ENCODE assay signal across 14 cellular contexts in the genomic region with DNA sequence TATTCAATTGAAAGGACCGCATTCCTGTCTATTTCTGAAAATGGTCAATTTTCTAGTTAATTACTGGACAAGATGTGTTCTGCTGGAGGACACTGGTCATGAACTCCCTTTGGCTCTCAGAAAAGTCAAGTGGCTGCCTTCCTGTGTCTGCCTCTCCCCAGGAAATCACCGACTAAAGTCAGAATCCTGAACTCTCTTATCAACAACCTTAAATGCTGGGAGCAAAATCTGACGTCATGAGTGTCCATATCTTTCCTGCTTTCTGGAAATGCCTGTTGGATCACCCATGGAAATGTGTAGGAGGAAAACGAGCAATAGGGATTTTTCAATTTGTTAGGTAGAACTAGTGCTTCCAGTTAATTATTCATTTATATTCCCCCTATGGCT. TPM values are rescaled to one million over a fixed set of nuclear protein-coding genes. Genes with fewer than 3 reads are reported as not detected.
DNase-seq lines count a peak whose midpoint lies in the region; ATAC-seq and TF ChIP-seq lines count a peak whose summit lies in the region.
"Had no signal": no experiment of that assay in that cellular context is flagged by ENCODE, and none has a peak within 500 bp of the region (broad histone marks: within the 10 kb centered on the region; RNA-seq: fewer than 3 reads in every experiment).

No MANE protein-coding gene starts in this region.

- no peak overlapping the region for H4K5ac ChIP-seq in H9 (ENCODE audit: insufficient read length, low read depth, low read length)

- no peaks in the 10 kb centered on the region; the same call in 1 of the 2 replicates for H3K79me2 ChIP-seq in H9 (ENCODE audit: insufficient read depth, low read length)

- no peak overlapping the region for H3K4me3 ChIP-seq in mesenchymal stem cell (ENCODE audit: insufficient read depth in 1 of 2, low read depth in 1 of 2, low read length in 2 of 2)
- H3K4me3 ChIP-seq: GM23248 had no signal

- H4K8ac ChIP-seq in mesenchymal stem cell (ENCODE audit: low read length) = no peak overlapping the region
- H4K8ac ChIP-seq in H9 (replicated peaks; ENCODE audit: insufficient read length, low read depth, low read length) = no peak overlapping the region

- WGBS in mesenchymal stem cell = 36% methylated on average over 2 of the region's 4 CpGs
- WGBS in H9 (ENCODE audit: extremely low coverage, insufficient read length, low lambda C conversion rate) = no CpG with 5 or more reads among the region's 4 CpGs

- H3K23ac ChIP-seq in mesenchymal stem cell (ENCODE audit: low read length in 2 of 2) (no peak overlapping the region), H9 (ENCODE audit: insufficient read length, low read depth, low read length) (no peak overlapping the region)

- H3K4me3 Mint-ChIP-seq in H9 = no peak overlapping the region
- H3K4me3 Mint-ChIP-seq: CD8-positive, alpha-beta T cell had no signal

- H3K4ac ChIP-seq in mesenchymal stem cell (ENCODE audit: low read depth in 1 of 2, low read length in 2 of 2) = no peak overlapping the region
- no peak overlapping the region for H3K4ac ChIP-seq in H9 (ENCODE audit: low read depth, low read length)

- H3K9ac ChIP-seq in mesenchymal stem cell (ENCODE audit: low read length) (no peak overlapping the region), H9 (ENCODE audit: extremely low read depth, insufficient read length, low read length) (no peak overlapping the region)
- H3K9ac ChIP-seq: GM23248 had no signal

- no peak overlapping the region for H3K56ac ChIP-seq in H9 (ENCODE audit: insufficient read length, low read depth, low read length)

- H3K36me3 ChIP-seq in mesenchymal stem cell (ENCODE audit: control insufficient read depth in 1 of 2, insufficient read depth in 2 of 2, low read depth in 1 of 2, low read length in 2 of 2) = no peaks in the 10 kb centered on the region
- H3K36me3 ChIP-seq: BE2C had no signal

- H3K27me3 ChIP-seq in mesenchymal stem cell (ENCODE audit: control insufficient read depth in 1 of 2, insufficient read depth in 1 of 2, low read length in 2 of 2) (no peaks in the 10 kb centered on the region), H9 (ENCODE audit: insufficient read depth, low read length) (no peaks in the 10 kb centered on the region)
- H3K27me3 ChIP-seq: BE2C had no signal

- no peak for TF ChIP-seq CTCF in H9 (conservative IDR thresholded peaks at IDR 0.05)

- no peak overlapping the region for H2AK5ac ChIP-seq in mesenchymal stem cell (ENCODE audit: low read length, severe bottlenecking)
- H2AK5ac ChIP-seq in H9 (ENCODE audit: insufficient read length, low read length) = no peak overlapping the region

- no peaks in the 10 kb centered on the region for H3K9me3 Mint-ChIP-seq in H9
- H3K9me3 Mint-ChIP-seq: CD8-positive, alpha-beta T cell had no signal

- H4K91ac ChIP-seq in mesenchymal stem cell (ENCODE audit: low read length) (no peak overlapping the region), H9 (ENCODE audit: insufficient read length, low read depth, low read length) (no peak overlapping the region)

- DNase-seq in left ventricle myocardium superior = no peak
- DNase-seq in Right ventricle myocardium inferior (ENCODE audit: missing footprints) = no peak
- peak; percentile 49 for DNase-seq in dermis blood vessel endothelial cell
- DNase-seq in mesenchymal stem cell = peak; percentile 37
- DNase-seq in H9 = no peak
- no peak for DNase-seq in C1 segment of cervical spinal cord (lab: John Stamatoyannopoulos, UW)
- DNase-seq in NAMALWA (ENCODE audit: low spot score) = no peak
- DNase-seq: BE2C; CD8-positive, alpha-beta T cell; GF-D8; GM23248; NCI-H1092 treated with DMSO at 0.1 percent for 48 hours; NCI-H1694; NCI-H446 treated with DMSO at 0.1 percent for 48 hours had no signal

- H2BK15ac ChIP-seq in mesenchymal stem cell (ENCODE audit: low read depth, poor library complexity, severe bottlenecking) = no peak overlapping the region
- H2BK15ac ChIP-seq in H9 (ENCODE audit: low read depth, low read length) = no peak overlapping the region

- H3K14ac ChIP-seq in mesenchymal stem cell (ENCODE audit: low read length in 2 of 2) (no peak overlapping the region), H9 (ENCODE audit: insufficient read depth, low read length) (no peak overlapping the region)

- intact Hi-C loops in left ventricle myocardium superior (cut with micrococcal nuclease) = no loop called here
- intact Hi-C loops in Right ventricle myocardium inferior (cut with DNase I) = no loop called here

- no peaks in the 10 kb centered on the region for H3K36me3 Mint-ChIP-seq in H9 (ENCODE audit: insufficient read depth in 1 of 3, low read depth in 3 of 3)
- H3K36me3 Mint-ChIP-seq: CD8-positive, alpha-beta T cell had no signal

- H3K27ac Mint-ChIP-seq in H9 = no peak overlapping the region
- H3K27ac Mint-ChIP-seq: CD8-positive, alpha-beta T cell had no signal

- no peaks in the 10 kb centered on the region for H3K79me1 ChIP-seq in mesenchymal stem cell (replicated peaks; ENCODE audit: low read length, poor library complexity, severe bottlenecking)
- no peaks in the 10 kb centered on the region for H3K79me1 ChIP-seq in H9 (ENCODE audit: insufficient read depth, low read depth, low read length, poor library complexity, severe bottlenecking)

- H3K4me2 ChIP-seq in mesenchymal stem cell (ENCODE audit: low read length, poor library complexity, severe bottlenecking) (no peak overlapping the region), H9 (ENCODE audit: insufficient read depth, insufficient read length, low read length) (no peak overlapping the region)

- H2BK5ac ChIP-seq in mesenchymal stem cell (ENCODE audit: low read depth, low read length, poor library complexity, severe bottlenecking) = no peak overlapping the region
- H2BK5ac ChIP-seq in H9 (ENCODE audit: insufficient read length, low read length) = no peak overlapping the region

- no peak overlapping the region for H2BK12ac ChIP-seq in mesenchymal stem cell (ENCODE audit: low read length in 2 of 2)
- H2BK12ac ChIP-seq in H9 (ENCODE audit: insufficient read length, low read depth, low read length) = no peak overlapping the region

- H2AFZ ChIP-seq in mesenchymal stem cell (ENCODE audit: low read depth, low read length) = no peak overlapping the region
- H2AFZ ChIP-seq in H9 (ENCODE audit: low read length) = no peak overlapping the region
- H2AFZ ChIP-seq: GM23248 had no signal

- H4K20me1 ChIP-seq in H9 (ENCODE audit: control insufficient read depth, insufficient read depth, insufficient read length) = no peaks in the 10 kb centered on the region

- H3K4me1 Mint-ChIP-seq in H9 = peaks cover 0 to 1% of the 10 kb centered on the region in 2 experiments; a peak in 1 of 4 replicates

- no peaks in the 10 kb centered on the region for H3K27me3 Mint-ChIP-seq in H9 (ENCODE audit: low read depth)

- no peak overlapping the region for H3T11ph ChIP-seq in H9 (ENCODE audit: low read length)

- H3K18ac ChIP-seq in mesenchymal stem cell (ENCODE audit: low read depth in 1 of 2, low read length in 2 of 2) (no peak overlapping the region), H9 (ENCODE audit: insufficient read length, low read depth, low read length) (no peak overlapping the region)

- H3K4me1 ChIP-seq in mesenchymal stem cell (ENCODE audit: control insufficient read depth, insufficient read depth, low read depth, low read length) (no peaks in the 10 kb centered on the region), H9 (ENCODE audit: insufficient read depth, low read length) (no peaks in the 10 kb centered on the region)

- H3K27ac ChIP-seq in mesenchymal stem cell (ENCODE audit: low read length, poor library complexity, severe bottlenecking) (no peak overlapping the region), H9 (ENCODE audit: insufficient read length, low read depth, low read length) (no peak overlapping the region)
- H3K27ac ChIP-seq: GM23248 had no signal

- ATAC-seq in left ventricle myocardium superior (peak; percentile 41), Right ventricle myocardium inferior (no peak)
- ATAC-seq: CD8-positive, alpha-beta T cell had no signal

- no peaks in the 10 kb centered on the region for H3K23me2 ChIP-seq in H9 (ENCODE audit: insufficient read length, low read depth, low read length, poor library complexity, severe bottlenecking)

- no peak overlapping the region for H2BK20ac ChIP-seq in H9 (ENCODE audit: low read depth, low read length, poor library complexity, severe bottlenecking)

- H3K9me3 ChIP-seq in mesenchymal stem cell (ENCODE audit: control insufficient read depth, low read length) (no peaks in the 10 kb centered on the region), H9 (ENCODE audit: control insufficient read depth, low read depth, low read length) (no peaks in the 10 kb centered on the region)
- H3K9me3 ChIP-seq: BE2C had no signal

- H2BK120ac ChIP-seq in mesenchymal stem cell (ENCODE audit: low read depth, low read length) (no peak overlapping the region), H9 (ENCODE audit: low read depth, low read length, poor library complexity, severe bottlenecking) (no peak overlapping the region)

RNA-seq across cellular contexts. Expression of gene PLCB1, which starts 53.5 kb away (rescaled TPM):
- total RNA-seq in left ventricle myocardium superior (7.7 TPM), Right ventricle myocardium inferior (7.2 TPM), dermis blood vessel endothelial cell (18.0 and 19.6 TPM in 2 replicates), H9 (2021) (11.1 and 11.5 TPM in 2 replicates)
- polyA plus RNA-seq in mesenchymal stem cell (2013, experiment 1 of 2) = 15.1 TPM
- 15.5 TPM for polyA plus RNA-seq in mesenchymal stem cell (2013, experiment 2 of 2)

RNA-seq across cellular contexts. Expression of gene TMX4, which starts 59.0 kb away (rescaled TPM):
- total RNA-seq in left ventricle myocardium superior = 120 TPM
- total RNA-seq in Right ventricle myocardium inferior = 114 TPM
- total RNA-seq in dermis blood vessel endothelial cell = 16.0 and 18.0 TPM in 2 replicates
- polyA plus RNA-seq in mesenchymal stem cell (2013, experiment 1 of 2) = 28.8 TPM
- 29.2 TPM for polyA plus RNA-seq in mesenchymal stem cell (2013, experiment 2 of 2)
- total RNA-seq in H9 (2021) = 11.7 and 14.9 TPM in 2 replicates

Comparison
In these comparisons a context has a peak if more than half of its experiments do, and no peak if none do; other contexts are left out.
1. DNase-seq: peak in dermis blood vessel endothelial cell (single experiment) and mesenchymal stem cell (single experiment); none in left ventricle myocardium superior (single experiment), Right ventricle myocardium inferior (single experiment), H9 (single experiment), C1 segment of cervical spinal cord (0 of 14) and NAMALWA (single experiment).